Comparison of ENCODE assay signal across 8 cellular contexts in the genomic region with DNA sequence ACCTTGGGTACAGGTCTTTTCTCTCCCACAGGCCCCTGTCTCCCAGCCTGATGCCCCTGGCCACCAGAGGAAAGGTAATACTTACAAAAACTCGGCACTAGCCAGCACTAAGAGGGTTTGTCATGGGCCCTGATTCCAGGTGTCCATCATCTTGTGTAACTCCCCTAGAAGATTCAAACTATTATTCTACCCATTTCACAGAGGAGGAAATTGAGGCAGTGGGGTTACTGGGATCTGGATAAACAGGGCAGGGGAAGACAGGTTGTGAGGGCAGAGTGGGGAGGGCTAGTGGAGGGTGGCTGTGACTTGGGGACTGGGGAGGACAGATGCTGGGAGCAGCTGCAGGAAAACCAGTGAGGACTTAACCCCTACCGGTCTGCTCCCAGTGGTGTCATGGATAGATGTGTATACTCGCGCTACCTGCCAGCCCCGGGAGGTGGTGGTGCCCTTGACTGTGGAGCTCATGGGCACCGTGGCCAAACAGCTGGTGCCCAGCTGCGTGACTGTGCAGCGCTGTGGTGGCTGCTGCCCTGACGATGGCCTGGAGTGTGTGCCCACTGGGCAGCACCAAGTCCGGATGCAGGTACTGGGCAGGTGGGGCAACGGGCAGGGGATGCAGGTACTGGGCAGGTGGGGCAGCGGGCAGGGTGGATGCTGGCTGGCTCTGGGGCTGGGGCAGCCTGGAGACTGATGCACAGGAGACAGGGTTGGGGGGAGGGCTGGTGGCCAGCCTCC. TPM values are rescaled to one million over a fixed set of nuclear protein-coding genes. Genes with fewer than 3 reads are reported as not detected.
A peak's percentile ranks its signal among the peaks of the same experiment; 100 is the strongest.
DNase-seq lines count a peak whose midpoint lies in the region; ATAC-seq and TF ChIP-seq lines count a peak whose summit lies in the region.

No MANE protein-coding gene starts in this region.

- no peaks in the 10 kb centered on the region for H3K27me3 ChIP-seq in GM23248 (replicated peaks; ENCODE audit: insufficient read depth)
- no peaks in the 10 kb centered on the region for H3K27me3 ChIP-seq in WERI-Rb-1 (ENCODE audit: insufficient read depth, low read depth, severe bottlenecking)
- H3K27me3 ChIP-seq in left ventricle myocardium inferior (ENCODE audit: low read depth): no peaks in the 10 kb centered on the region
- no peaks in the 10 kb centered on the region for H3K27me3 ChIP-seq in skeletal muscle tissue (ENCODE audit: control insufficient read depth in 3 of 3, insufficient read depth in 3 of 3, low read length in 3 of 3)

- intact Hi-C loops in left ventricle myocardium inferior (cut with micrococcal nuclease): no loop called here

- H4K20me1 ChIP-seq in GM23248 (ENCODE audit: insufficient read depth): no peaks in the 10 kb centered on the region

- H3K4me1 ChIP-seq in GM23248 (ENCODE audit: insufficient read depth) (peaks cover 6% of the 10 kb centered on the region), left ventricle myocardium inferior (peaks cover 67% of the 10 kb centered on the region), skeletal muscle tissue (ENCODE audit: control insufficient read depth in 3 of 3, insufficient read depth in 3 of 3, low read length in 3 of 3) (peaks cover 28 to 36% (median 33%) of the 10 kb centered on the region in 3 donors)

- 0 out of 2 replicates have a peak, but pooled peaks cover 15% of the 10 kb centered on the region for H3K79me2 ChIP-seq in GM23248 (ENCODE audit: insufficient read depth)

- no peaks in the 10 kb centered on the region for H3K9me3 ChIP-seq in GM23248 (ENCODE audit: low read depth)
- no peaks in the 10 kb centered on the region for H3K9me3 ChIP-seq in WERI-Rb-1 (ENCODE audit: severe bottlenecking)
- no peaks in the 10 kb centered on the region for H3K9me3 ChIP-seq in left ventricle myocardium inferior (replicated peaks)
- no peaks in the 10 kb centered on the region for H3K9me3 ChIP-seq in skeletal muscle tissue (ENCODE audit: control insufficient read depth in 3 of 3, low read length in 3 of 3)

- ATAC-seq in HG03565 (IDR thresholded peaks at IDR 0.05; ENCODE audit: unreplicated experiment): no peak
- no peak for ATAC-seq in GM19467 (IDR thresholded peaks at IDR 0.05; ENCODE audit: unreplicated experiment)

- peaks cover 10% of the 10 kb centered on the region; the same call in 1 of the 2 replicates for H3F3A ChIP-seq in GM23248 (ENCODE audit: insufficient read depth)

- in situ Hi-C loops in GM23248 (cut with MboI): no loop called here

- H3K4me3 ChIP-seq in GM23248: peak overlapping the region; percentile 82
- H3K4me3 ChIP-seq in WERI-Rb-1 (ENCODE audit: low read depth, low read length): peak overlapping the region; percentile 41
- peak overlapping the region; percentile 85 for H3K4me3 ChIP-seq in left ventricle myocardium inferior
- H3K4me3 ChIP-seq in skeletal muscle tissue (ENCODE audit: low read length in 3 of 3): peak overlapping the region; percentile 70 to 82 (median 79)

- 71 to 76% methylated on average over 11 to 12 of the region's 12 CpGs for WGBS in GM23248 (ENCODE audit: low coverage in 1 of 2, low lambda C conversion rate in 2 of 2, missing lambda C conversion rate in 2 of 2), 2 experiments

- no peak overlapping the region for H3K27ac ChIP-seq in GM23248
- H3K27ac ChIP-seq in WERI-Rb-1: no peak overlapping the region
- H3K27ac ChIP-seq in left ventricle myocardium inferior (replicated peaks): peak overlapping the region; percentile 95
- H3K27ac ChIP-seq in skeletal muscle tissue (ENCODE audit: low read depth, low read length): peak overlapping the region; percentile 65

- H3K36me3 ChIP-seq in GM23248 (ENCODE audit: low read depth): no peaks in the 10 kb centered on the region
- H3K36me3 ChIP-seq in WERI-Rb-1: peaks cover 22% of the 10 kb centered on the region
- H3K36me3 ChIP-seq in left ventricle myocardium inferior: peaks cover 20% of the 10 kb centered on the region
- H3K36me3 ChIP-seq in skeletal muscle tissue (ENCODE audit: control insufficient read depth in 3 of 3, insufficient read depth in 3 of 3, low read length in 3 of 3): peaks cover 16 to 24% (median 20%) of the 10 kb centered on the region in 3 donors

- H3K9ac ChIP-seq in GM23248 (peak overlapping the region; percentile 63), skeletal muscle tissue (ENCODE audit: low read depth in 1 of 3, low read length in 3 of 3) (peak overlapping the region; percentile 70 to 89 (median 71))

- no peaks in the 10 kb centered on the region for H3K9me2 ChIP-seq in GM23248 (ENCODE audit: insufficient read depth)

- TF ChIP-seq CTCF in WERI-Rb-1 (IDR thresholded peaks at IDR 0.05; ENCODE audit: low read depth, low read length) (no peak), left ventricle myocardium inferior (IDR thresholded peaks at IDR 0.05; ENCODE audit: borderline replicate concordance) (no peak)

- H3K4me2 ChIP-seq in GM23248 (ENCODE audit: unreplicated experiment): peak overlapping the region; percentile 80

- H2AFZ ChIP-seq in GM23248: no peak overlapping the region

- DNase-seq in GM23248 (no peak), WERI-Rb-1 (no peak), left ventricle myocardium inferior (no peak), cortex of kidney (lab: John Stamatoyannopoulos, UW) (no peak), SHP77 (lab: John Stamatoyannopoulos, UW) (no peak)

RNA-seq across cellular contexts. Expression of a gene that starts 1.2 kb away (rescaled TPM):
- 17.7 and 27.8 TPM in 2 replicates for total RNA-seq in GM23248 (2014; rRNA removed; shearing (Covaris generic))
- 21.6 and 22.6 TPM in 2 replicates for polyA plus RNA-seq in GM23248 (2016; fragmentation: Nextera tagmentation; extraction: Ambion mirVana)
- total RNA-seq in left ventricle myocardium inferior: 272 TPM
- 24.5 TPM for total RNA-seq in skeletal muscle tissue

RNA-seq across cellular contexts. Expression of a gene that starts 5.2 kb away (rescaled TPM):
- total RNA-seq in GM23248 (2014; rRNA removed; shearing (Covaris generic)): 2.7 and 11.0 TPM in 2 replicates
- polyA plus RNA-seq in GM23248 (2016; fragmentation: Nextera tagmentation; extraction: Ambion mirVana): 33.4 and 34.7 TPM in 2 replicates
- total RNA-seq in left ventricle myocardium inferior (59.9 TPM), skeletal muscle tissue (18.8 TPM)

RNA-seq across cellular contexts. Expression of a gene that starts 5.3 kb away (rescaled TPM):
- total RNA-seq in GM23248 (2014; rRNA removed; shearing (Covaris generic)): 40.7 and 54.4 TPM in 2 replicates
- 185 and 188 TPM in 2 replicates for polyA plus RNA-seq in GM23248 (2016; fragmentation: Nextera tagmentation; extraction: Ambion mirVana)
- total RNA-seq in left ventricle myocardium inferior (45.5 TPM), skeletal muscle tissue (26.1 TPM)

RNA-seq across cellular contexts. Expression of a gene that starts 9.5 kb away (rescaled TPM):
- total RNA-seq in GM23248 (2014; rRNA removed; shearing (Covaris generic)): 75.9 and 97.9 TPM in 2 replicates
- 74.5 and 78.9 TPM in 2 replicates for polyA plus RNA-seq in GM23248 (2016; fragmentation: Nextera tagmentation; extraction: Ambion mirVana)
- total RNA-seq in left ventricle myocardium inferior: 65.2 TPM
- total RNA-seq in skeletal muscle tissue: 17.2 TPM

RNA-seq across cellular contexts. Expression of a gene that starts 9.6 kb away (rescaled TPM):
- total RNA-seq in GM23248 (2014; rRNA removed; shearing (Covaris generic)): 53.7 and 66.0 TPM in 2 replicates
- polyA plus RNA-seq in GM23248 (2016; fragmentation: Nextera tagmentation; extraction: Ambion mirVana): 50.7 and 54.7 TPM in 2 replicates
- 82.3 TPM for total RNA-seq in left ventricle myocardium inferior
- total RNA-seq in skeletal muscle tissue: 53.2 TPM

Comparison
In these comparisons a context has a peak if more than half of its experiments do, and no peak if none do; other contexts are left out.
1. H3K27ac ChIP-seq: peak in left ventricle myocardium inferior (single experiment) and skeletal muscle tissue (single experiment); none in GM23248 (single experiment) and WERI-Rb-1 (single experiment).
2. Peak in every context shown above with its lines, with median percentiles within 50 percentile points of each other: H3K4me3 ChIP-seq.